Comparison of ENCODE assay signal across 1 cellular context in the genomic region with DNA sequence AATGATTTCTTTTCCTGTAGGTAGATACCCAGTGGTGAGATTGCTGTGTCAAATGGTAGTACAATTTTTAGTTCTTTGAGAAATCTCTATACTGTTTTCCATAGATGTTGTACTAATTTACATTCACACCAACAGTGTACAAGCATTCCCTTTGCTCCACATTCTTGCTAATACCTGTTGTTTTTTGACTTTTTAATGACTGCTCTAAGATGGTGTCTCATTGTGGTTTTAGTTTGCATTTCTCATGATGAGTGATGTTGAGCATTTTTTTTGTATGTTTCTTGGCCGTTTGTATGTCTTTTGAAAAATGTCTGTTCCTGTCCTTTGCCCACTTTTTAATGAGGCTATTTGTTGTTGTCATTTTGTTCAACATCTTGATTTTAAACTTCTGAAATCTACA.
TF ChIP-seq lines count a peak whose summit lies in the region.

No MANE protein-coding gene starts in this region.

TF ChIP-seq in GM12878, 131 proteins besides CTCF, POLR2A, EP300 and RAD21 (continued from another document):
- TF ChIP-seq, protein P1, sequence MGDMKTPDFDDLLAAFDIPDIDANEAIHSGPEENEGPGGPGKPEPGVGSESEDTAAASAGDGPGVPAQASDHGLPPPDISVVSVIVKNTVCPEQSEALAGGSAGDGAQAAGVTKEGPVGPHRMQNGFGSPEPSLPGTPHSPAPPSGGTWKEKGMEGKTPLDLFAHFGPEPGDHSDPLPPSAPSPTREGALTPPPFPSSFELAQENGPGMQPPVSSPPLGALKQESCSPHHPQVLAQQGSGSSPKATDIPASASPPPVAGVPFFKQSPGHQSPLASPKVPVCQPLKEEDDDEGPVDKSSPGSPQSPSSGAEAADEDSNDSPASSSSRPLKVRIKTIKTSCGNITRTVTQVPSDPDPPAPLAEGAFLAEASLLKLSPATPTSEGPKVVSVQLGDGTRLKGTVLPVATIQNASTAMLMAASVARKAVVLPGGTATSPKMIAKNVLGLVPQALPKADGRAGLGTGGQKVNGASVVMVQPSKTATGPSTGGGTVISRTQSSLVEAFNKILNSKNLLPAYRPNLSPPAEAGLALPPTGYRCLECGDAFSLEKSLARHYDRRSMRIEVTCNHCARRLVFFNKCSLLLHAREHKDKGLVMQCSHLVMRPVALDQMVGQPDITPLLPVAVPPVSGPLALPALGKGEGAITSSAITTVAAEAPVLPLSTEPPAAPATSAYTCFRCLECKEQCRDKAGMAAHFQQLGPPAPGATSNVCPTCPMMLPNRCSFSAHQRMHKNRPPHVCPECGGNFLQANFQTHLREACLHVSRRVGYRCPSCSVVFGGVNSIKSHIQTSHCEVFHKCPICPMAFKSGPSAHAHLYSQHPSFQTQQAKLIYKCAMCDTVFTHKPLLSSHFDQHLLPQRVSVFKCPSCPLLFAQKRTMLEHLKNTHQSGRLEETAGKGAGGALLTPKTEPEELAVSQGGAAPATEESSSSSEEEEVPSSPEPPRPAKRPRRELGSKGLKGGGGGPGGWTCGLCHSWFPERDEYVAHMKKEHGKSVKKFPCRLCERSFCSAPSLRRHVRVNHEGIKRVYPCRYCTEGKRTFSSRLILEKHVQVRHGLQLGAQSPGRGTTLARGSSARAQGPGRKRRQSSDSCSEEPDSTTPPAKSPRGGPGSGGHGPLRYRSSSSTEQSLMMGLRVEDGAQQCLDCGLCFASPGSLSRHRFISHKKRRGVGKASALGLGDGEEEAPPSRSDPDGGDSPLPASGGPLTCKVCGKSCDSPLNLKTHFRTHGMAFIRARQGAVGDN (IDR thresholded peaks at IDR 0.05): no peak
- TF ChIP-seq CBX3 (IDR thresholded peaks at IDR 0.05; ENCODE audit: borderline replicate concordance, low read depth) (no peak), ZNF622 (IDR thresholded peaks at IDR 0.05) (no peak), CBFB (IDR thresholded peaks at IDR 0.05; ENCODE audit: low read depth) (no peak)
